ENCODE assay signal across 27 cellular contexts in the genomic region with DNA sequence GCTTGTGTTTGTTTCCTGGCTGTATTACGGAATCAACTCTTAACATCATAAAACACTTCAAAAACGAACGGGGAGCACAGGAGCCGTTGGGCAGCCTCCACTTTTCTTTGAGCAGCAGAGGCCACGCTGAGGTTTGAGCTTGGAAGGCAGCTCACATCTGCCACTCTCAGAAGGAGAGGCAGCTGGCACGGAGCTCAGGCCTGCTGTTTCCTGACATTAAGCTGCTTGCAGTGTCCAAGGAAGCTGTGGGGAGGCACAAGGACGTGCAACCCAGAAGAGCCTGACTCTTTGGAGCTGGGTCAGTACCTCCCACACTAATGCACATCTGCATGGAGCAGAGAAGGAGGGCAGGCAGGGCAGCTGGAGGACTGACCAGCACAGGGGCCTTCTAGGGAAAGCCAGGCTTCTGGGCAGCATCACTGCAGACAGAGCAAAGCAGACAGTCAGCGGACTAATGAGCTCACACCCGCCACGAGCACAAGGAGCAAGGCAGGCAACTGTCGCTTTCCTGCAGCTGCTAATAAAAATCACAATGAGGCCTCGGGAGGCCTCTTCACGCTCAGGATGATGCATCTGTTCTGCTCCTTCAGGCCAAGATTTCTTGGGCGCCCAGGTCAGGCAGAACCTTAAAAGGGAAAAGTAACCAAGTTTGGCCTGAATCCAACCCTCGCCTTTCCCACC.
DNase-seq lines count a peak whose midpoint lies in the region; ATAC-seq, FAIRE-seq and TF ChIP-seq lines count a peak whose summit lies in the region.
"Had no signal": no experiment of that assay in that cellular context is flagged by ENCODE, and none has a peak within 500 bp of the region (broad histone marks: within the 10 kb centered on the region; RNA-seq: fewer than 3 reads in every experiment).

No MANE protein-coding gene starts in this region.

- H3K36me3 ChIP-seq in kidney (ENCODE audit: control insufficient read depth in 1 of 2, insufficient read depth in 2 of 2, low read length in 2 of 2), result no peaks in the 10 kb centered on the region
- H3K36me3 ChIP-seq in smooth muscle cell (ENCODE audit: low read depth), result no peaks in the 10 kb centered on the region
- H3K36me3 ChIP-seq: lower lobe of right lung, thoracic aorta, vagina had no signal

- H3K79me2 ChIP-seq in smooth muscle cell (ENCODE audit: low read depth), result no peaks in the 10 kb centered on the region

- H3K4me3 ChIP-seq in kidney (ENCODE audit: low read length in 2 of 2) (no peak overlapping the region), smooth muscle cell (no peak overlapping the region)
- H3K4me3 ChIP-seq: lower lobe of right lung, thoracic aorta, vagina had no signal

- no peaks in the 10 kb centered on the region for H3K4me1 ChIP-seq in kidney (ENCODE audit: control insufficient read depth in 1 of 2, insufficient read depth in 1 of 2, low read depth in 1 of 2, low read length in 2 of 2)
- no peaks in the 10 kb centered on the region for H3K4me1 ChIP-seq in smooth muscle cell (ENCODE audit: low read depth)
- H3K4me1 ChIP-seq: foreskin keratinocyte, lower lobe of right lung, vagina had no signal

- no peaks in the 10 kb centered on the region for H3K4me1 Mint-ChIP-seq in MCF 10A (ENCODE audit: insufficient read depth, unreplicated experiment)
- H3K4me1 Mint-ChIP-seq: CD14-positive monocyte had no signal

- peaks cover 6% of the 10 kb centered on the region for H3K36me3 Mint-ChIP-seq in MCF 10A (ENCODE audit: insufficient read depth, unreplicated experiment)
- H3K36me3 Mint-ChIP-seq: CD14-positive monocyte had no signal

- H3K4me2 ChIP-seq in smooth muscle cell, result no peak overlapping the region

- peak; percentile 3 for DNase-seq in DMS 273 treated with DMSO at 0.1 percent for 48 hours (lab: John Stamatoyannopoulos, UW)
- peak; percentile 25 for DNase-seq in NCI-H1436 treated with DMSO at 0.1 percent for 48 hours (lab: John Stamatoyannopoulos, UW)
- DNase-seq in NCI-H524 (lab: John Stamatoyannopoulos, UW), result peak; percentile 86 to 97
- peak; percentile 43 for DNase-seq in kidney
- DNase-seq in MCF 10A (ENCODE audit: unreplicated experiment), result no peak
- DNase-seq in smooth muscle cell (lab: John Stamatoyannopoulos, UW; ENCODE audit: unreplicated experiment), result no peak
- DNase-seq: activated CD8-positive, alpha-beta memory T cell treated with anti-CD3 and anti-CD28 coated beads, Interleukin-2, amount 50 U/mL, for 48 hours; cerebellar nuclear complex; erythroblast; foreskin keratinocyte; GF-D8; HCEC 1CT; hippocampal formation; islet precursor cell; lower lobe of right lung; MV-4-11; NCI-H2227 treated with DMSO at 0.1 percent for 48 hours; stimulated activated CD4-positive, alpha-beta T cell treated with anti-CD3 and anti-CD28 coated beads, Interleukin-2, amount 100 ng/mL, for 24 hours; stimulated activated naive CD4-positive, alpha-beta T cell treated with Interleukin-2 at 50 U/mL for 16 hours had no signal

- no peak overlapping the region for H3K4me3 Mint-ChIP-seq in MCF 10A (ENCODE audit: unreplicated experiment)
- H3K4me3 Mint-ChIP-seq: CD14-positive monocyte had no signal

- H3K9ac ChIP-seq in kidney (ENCODE audit: low read length in 2 of 2) (no peak overlapping the region), smooth muscle cell (ENCODE audit: low read depth) (no peak overlapping the region)

- no peaks in the 10 kb centered on the region for H3K27me3 ChIP-seq in smooth muscle cell (ENCODE audit: low read depth)
- H3K27me3 ChIP-seq: foreskin keratinocyte, vagina had no signal

- peaks cover 24% of the 10 kb centered on the region for H3K9me3 Mint-ChIP-seq in MCF 10A (ENCODE audit: unreplicated experiment)

- CTCF ChIA-PET in MCF 10A (lab: Yijun Ruan, JAX), result no interaction called here

- no peaks in the 10 kb centered on the region for H4K20me1 ChIP-seq in smooth muscle cell (ENCODE audit: low read depth)

- no peaks in the 10 kb centered on the region for H3K27me3 Mint-ChIP-seq in MCF 10A (ENCODE audit: insufficient read depth, unreplicated experiment)

- H3K9me3 ChIP-seq in kidney (ENCODE audit: control insufficient read depth in 1 of 2, low read length in 2 of 2) (no peaks in the 10 kb centered on the region), smooth muscle cell (replicated peaks; ENCODE audit: low read depth) (no peaks in the 10 kb centered on the region)
- H3K9me3 ChIP-seq: lower lobe of right lung, thoracic aorta, vagina had no signal

- 68% methylated on average over 15 of the region's 15 CpGs for WGBS in smooth muscle cell (ENCODE audit: low lambda C conversion rate)

- H3K27ac Mint-ChIP-seq in MCF 10A (ENCODE audit: low read depth, unreplicated experiment), result no peak overlapping the region
- H3K27ac Mint-ChIP-seq: CD14-positive monocyte had no signal

- no peak for ATAC-seq in HG03520 (IDR thresholded peaks at IDR 0.05; ENCODE audit: unreplicated experiment)
- no peak for ATAC-seq in GM18907 (IDR thresholded peaks at IDR 0.05; ENCODE audit: unreplicated experiment)
- ATAC-seq: foreskin keratinocyte, lower lobe of right lung had no signal

- no peak for FAIRE-seq in kidney (lab: Jason Lieb, UNC)
- FAIRE-seq: HTR-8/SVneo, RCC 7860 had no signal

- H3F3A ChIP-seq in smooth muscle cell (ENCODE audit: low read depth), result no peaks in the 10 kb centered on the region

- TF ChIP-seq CTCF in kidney (IDR thresholded peaks at IDR 0.05; ENCODE audit: borderline replicate concordance, extremely low read depth, insufficient read depth), result no peak
- TF ChIP-seq CTCF in MCF 10A (IDR thresholded peaks at IDR 0.05; ENCODE audit: unreplicated experiment), result no peak
- TF ChIP-seq CTCF in smooth muscle cell (IDR thresholded peaks at IDR 0.05; ENCODE audit: borderline replicate concordance, insufficient read depth, poor library complexity, severe bottlenecking), result no peak

- intact Hi-C loops in kidney (cut with DNase I) (no loop called here), MCF 10A (cut with micrococcal nuclease) (no loop called here)

- BruUV-seq in MCF 10A (replicated peaks; lab: Mats Ljungman, UMichigan), result no TSS peak

- H3K27ac ChIP-seq in kidney (ENCODE audit: low read depth in 2 of 2, low read length in 2 of 2) (no peak overlapping the region), smooth muscle cell (ENCODE audit: low read depth) (no peak overlapping the region)
- H3K27ac ChIP-seq: foreskin keratinocyte, lower lobe of right lung, thoracic aorta, vagina, VCaP had no signal

- H2AFZ ChIP-seq in smooth muscle cell (ENCODE audit: low read depth), result no peak overlapping the region

- POLR2A ChIA-PET in MCF 10A (lab: Yijun Ruan, JAX), result no interaction called here

Comparison
In these comparisons a context has a peak if more than half of its experiments do, and no peak if none do; other contexts are left out.
1. DNase-seq: peak in DMS 273 treated with DMSO at 0.1 percent for 48 hours (single experiment), NCI-H1436 treated with DMSO at 0.1 percent for 48 hours (single experiment), NCI-H524 (2 of 2) and kidney (single experiment); none in MCF 10A (single experiment) and smooth muscle cell (single experiment).